Comparison of ENCODE assay signal across 8 cellular contexts in the genomic region with DNA sequence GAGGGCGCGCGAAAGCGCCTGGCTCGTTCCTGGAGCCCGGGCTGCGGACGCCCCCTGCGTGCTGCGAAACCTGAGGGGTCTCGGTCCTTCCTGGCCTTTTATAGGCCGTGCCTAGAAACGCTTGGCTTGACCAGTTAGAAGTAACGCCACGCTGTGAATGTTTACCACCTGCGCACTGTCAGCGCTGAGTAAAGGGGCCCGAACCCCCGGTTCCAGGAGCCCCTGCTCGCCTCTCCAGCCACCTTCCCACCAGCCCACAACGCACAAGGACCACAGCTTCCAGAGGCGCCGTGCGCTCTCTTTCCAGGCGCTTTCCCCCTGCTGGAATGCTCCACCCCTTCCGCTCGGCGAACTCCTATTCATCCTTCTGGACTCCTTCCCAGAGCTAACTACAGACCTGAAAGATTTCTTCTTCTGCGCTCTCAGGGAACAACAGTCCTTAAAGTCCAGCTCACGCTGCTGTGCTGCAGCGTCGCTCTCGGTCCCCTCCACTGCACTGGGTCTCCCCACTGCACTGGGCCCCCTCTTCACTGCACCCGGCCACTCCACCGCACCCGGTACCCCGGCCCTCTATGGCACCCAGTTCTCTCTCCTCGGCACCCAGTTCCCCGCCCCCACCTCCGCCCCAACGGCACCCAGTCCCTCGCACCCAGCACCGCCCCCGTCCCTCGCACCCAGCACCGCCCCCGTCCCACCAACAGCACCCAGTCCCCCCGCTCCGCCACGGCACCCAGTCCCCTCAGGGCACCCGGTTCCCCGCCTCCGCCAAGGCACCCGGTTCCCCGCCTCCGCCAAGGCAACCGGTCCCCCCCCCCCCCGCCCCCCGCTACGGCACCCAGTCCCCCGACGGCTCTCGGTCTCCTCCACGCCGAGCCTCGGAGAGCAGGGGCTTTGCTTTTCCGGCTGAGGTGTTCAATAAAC.
DNase-seq lines count a peak whose midpoint lies in the region; ATAC-seq, FAIRE-seq and TF ChIP-seq lines count a peak whose summit lies in the region.

No MANE protein-coding gene starts in this region.

- peaks cover 10% of the 10 kb centered on the region for H3K27me3 Mint-ChIP-seq in brain
- peaks cover 3% of the 10 kb centered on the region for H3K27me3 Mint-ChIP-seq in stimulated activated naive CD8-positive, alpha-beta T cell treated with anti-CD3 and anti-CD28 coated beads, Interleukin-15, Interleukin-2, amounts not matched to agents 100 ng/mL and 50 ng/mL, for 24 hours

- peak overlapping the region; percentile 61 for H3K4me3 ChIP-seq in NT2/D1 (ENCODE audit: insufficient read length, low read depth)

- H3K27me3 ChIP-seq in NT2/D1 (ENCODE audit: insufficient read depth, insufficient read length), result peaks cover 11% of the 10 kb centered on the region

- no peaks in the 10 kb centered on the region for H3K36me3 Mint-ChIP-seq in brain
- no peaks in the 10 kb centered on the region for H3K36me3 Mint-ChIP-seq in stimulated activated naive CD8-positive, alpha-beta T cell treated with anti-CD3 and anti-CD28 coated beads, Interleukin-15, Interleukin-2, amounts not matched to agents 100 ng/mL and 50 ng/mL, for 24 hours (ENCODE audit: low read depth)

- TF ChIP-seq CTCF in brain (conservative IDR thresholded peaks at IDR 0.05), result no peak

- H3K36me3 ChIP-seq in NT2/D1 (ENCODE audit: insufficient read depth, insufficient read length, low read length), result no peaks in the 10 kb centered on the region

- peak; percentile 46 for DNase-seq in D341Med (ENCODE audit: low spot score)
- DNase-seq in NT2/D1 (ENCODE audit: low read depth, low spot score), result peak; percentile 13
- DNase-seq in left colon, result peak; percentile 39 to 49
- no peak for DNase-seq in superior temporal gyrus (ENCODE audit: extremely low spot score)
- DNase-seq in frontal cortex (ENCODE audit: low spot score in 2 of 2), result no peak

- H3K9me3 ChIP-seq in NT2/D1 (ENCODE audit: insufficient read depth, low read length), result no peaks in the 10 kb centered on the region

- no peak for FAIRE-seq in frontal cortex (lab: Jason Lieb, UNC)

- H3K9me3 Mint-ChIP-seq in brain, result peaks cover 0 to 2% (median 0%) of the 10 kb centered on the region in 5 experiments
- no peaks in the 10 kb centered on the region for H3K9me3 Mint-ChIP-seq in stimulated activated naive CD8-positive, alpha-beta T cell treated with anti-CD3 and anti-CD28 coated beads, Interleukin-15, Interleukin-2, amounts not matched to agents 100 ng/mL and 50 ng/mL, for 24 hours

- peak; percentile 44 for ATAC-seq in left colon
- no peak for ATAC-seq in GM19328 (IDR thresholded peaks at IDR 0.05; ENCODE audit: unreplicated experiment)

- peak overlapping the region; percentile 40 to 95 (median 91) for H3K27ac Mint-ChIP-seq in brain
- H3K27ac Mint-ChIP-seq in stimulated activated naive CD8-positive, alpha-beta T cell treated with anti-CD3 and anti-CD28 coated beads, Interleukin-15, Interleukin-2, amounts not matched to agents 100 ng/mL and 50 ng/mL, for 24 hours, result peak overlapping the region; percentile 56

- peak overlapping the region; percentile 86 to 96 (median 95) for H3K4me3 Mint-ChIP-seq in brain
- H3K4me3 Mint-ChIP-seq in stimulated activated naive CD8-positive, alpha-beta T cell treated with anti-CD3 and anti-CD28 coated beads, Interleukin-15, Interleukin-2, amounts not matched to agents 100 ng/mL and 50 ng/mL, for 24 hours, result peak overlapping the region; percentile 87

- intact Hi-C loops in left colon (cut with DNase I, micrococcal nuclease), result no loop called here

- peak overlapping the region; percentile 74 for H3K9ac ChIP-seq in NT2/D1 (ENCODE audit: insufficient read length, low read depth)

- H3K4me1 ChIP-seq in NT2/D1 (ENCODE audit: insufficient read depth, insufficient read length), result peaks cover 6% of the 10 kb centered on the region

- peaks cover 19% of the 10 kb centered on the region for H3K4me1 Mint-ChIP-seq in brain
- peaks cover 16% of the 10 kb centered on the region for H3K4me1 Mint-ChIP-seq in stimulated activated naive CD8-positive, alpha-beta T cell treated with anti-CD3 and anti-CD28 coated beads, Interleukin-15, Interleukin-2, amounts not matched to agents 100 ng/mL and 50 ng/mL, for 24 hours (ENCODE audit: low read depth)

Comparison
In these comparisons a context has a peak if more than half of its experiments do, and no peak if none do; other contexts are left out.
1. DNase-seq: peak in D341Med (single experiment), NT2/D1 (single experiment) and left colon (2 of 2); none in superior temporal gyrus (single experiment) and frontal cortex (0 of 2).